23 cellular contexts compared by ENCODE assay signal in genomic region chr6:74057326-74057725, GRCh38.
"Had no signal": no experiment of that assay in that cellular context is flagged by ENCODE, and none has a peak within 500 bp of the region (broad histone marks: within the 10 kb centered on the region; RNA-seq: fewer than 3 reads in every experiment).

No MANE protein-coding gene starts in this region.

- H3K27ac ChIP-seq: Peyer's patch, RWPE1, SJSA1 had no signal

- H3K27me3 ChIP-seq: Peyer's patch, SJSA1 had no signal

- H3K4me1 ChIP-seq: Peyer's patch, SJSA1 had no signal

- DNase-seq: activated B cell treated with CpG ODN at 0.5 μM for 24 hours; activated CD4-positive, alpha-beta T cell treated with anti-CD3 and anti-CD28 coated beads for 1 hour; activated CD4-positive, alpha-beta T cell treated with anti-CD3 and anti-CD28 coated beads, Interleukin-2, amount 10 ng/mL, durations not matched to agents 24 days and 14 days; activated CD4-positive, alpha-beta T cell treated with anti-CD3 and anti-CD28 coated beads, Interleukin-2, amount 50 U/mL, for 48 hours; activated CD8-positive, alpha-beta memory T cell treated with anti-CD3 and anti-CD28 coated beads, Interleukin-2, amount 10 ng/mL, durations not matched to agents 7 days and 5 days; activated effector memory CD4-positive, alpha-beta T cell treated with Interleukin-2 at 50 U/mL for 16 hours; activated naive CD4-positive, alpha-beta T cell; activated naive CD8-positive, alpha-beta T cell treated with anti-CD3 and anti-CD28 coated beads, Interleukin-2, amount 50 U/mL, for 24 hours; activated T-cell treated with anti-CD3 and anti-CD28 coated beads, Interleukin-2, amount 50 U/mL, for 24 hours; amygdala; KG1; NCI-H1105; NCI-H1436; NCI-H1694 treated with DMSO at 0.1 percent for 48 hours; NCI-H2029 treated with DMSO at 0.1 percent for 48 hours; NCI-H345; NCI-H510A treated with DMSO at 0.1 percent for 48 hours; Peyer's patch; SHP77; T-helper 17 cell; T-helper 9 cell had no signal

- H3K9me3 ChIP-seq: Peyer's patch, SJSA1 had no signal

- H3K4me3 ChIP-seq: Peyer's patch, SJSA1 had no signal

- H3K36me3 ChIP-seq: Peyer's patch, SJSA1 had no signal

- ATAC-seq: activated CD8-positive, alpha-beta memory T cell treated with anti-CD3 and anti-CD28 coated beads, Interleukin-2, amount 10 ng/mL, durations not matched to agents 7 days and 5 days; activated naive CD8-positive, alpha-beta T cell treated with anti-CD3 and anti-CD28 coated beads, Interleukin-2, amount 50 U/mL, for 24 hours; T-helper 17 cell had no signal
